Comparison of ENCODE assay signal across 12 cellular contexts in the genomic region with DNA sequence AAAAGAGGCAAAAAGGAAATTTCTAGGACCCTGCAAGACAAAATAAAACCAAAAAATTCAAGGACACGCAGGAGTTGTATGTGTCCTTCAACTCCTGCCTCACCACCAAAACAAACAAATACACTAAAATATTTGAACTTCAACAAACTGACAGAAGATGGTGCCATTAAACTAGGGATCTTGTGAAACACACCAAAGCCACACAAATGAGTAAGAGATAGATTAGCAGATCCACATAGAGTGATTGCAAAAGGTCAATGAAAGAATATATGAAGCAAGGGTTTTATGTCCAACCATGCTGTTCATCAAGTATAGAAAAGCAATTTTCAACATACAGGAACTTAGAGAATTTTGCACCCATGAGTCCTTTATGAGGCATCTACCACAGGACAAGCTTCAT. TPM values are rescaled to one million over a fixed set of nuclear protein-coding genes. Genes with fewer than 3 reads are reported as not detected.
DNase-seq lines count a peak whose midpoint lies in the region; ATAC-seq and TF ChIP-seq lines count a peak whose summit lies in the region.
"Had no signal": no experiment of that assay in that cellular context is flagged by ENCODE, and none has a peak within 500 bp of the region (broad histone marks: within the 10 kb centered on the region; RNA-seq: fewer than 3 reads in every experiment).

No MANE protein-coding gene starts in this region.

- H3K36me3 ChIP-seq in breast epithelium = no peaks in the 10 kb centered on the region
- H3K36me3 ChIP-seq: ascending aorta had no signal

- DNase-seq in MCF 10A (ENCODE audit: unreplicated experiment) (peak; percentile 41), breast epithelium (ENCODE audit: low spot score in 2 of 2) (no peak), OCI-M1 (lab: John Stamatoyannopoulos, UW) (peak; percentile 25), fibroblast of peridontal ligament (ENCODE audit: extremely low read depth) (peak; percentile 63), type B pancreatic cell (ENCODE audit: extremely low spot score, unreplicated experiment) (no peak), iPS-NIHi11 (ENCODE audit: low spot score) (no peak)
- DNase-seq in activated T-cell treated with anti-CD3 and anti-CD28 coated beads, Interleukin-2, amount 50 U/mL, for 72 hours = no peak
- DNase-seq: NCI-H1930; stimulated activated naive CD8-positive, alpha-beta T cell treated with anti-CD3 and anti-CD28 coated beads, Interleukin-15, amount 100 ng/mL, for 72 hours had no signal

- H3K27me3 Mint-ChIP-seq in MCF 10A (ENCODE audit: insufficient read depth, unreplicated experiment) (peaks cover 31% of the 10 kb centered on the region), type B pancreatic cell (no peaks in the 10 kb centered on the region)
- no peaks in the 10 kb centered on the region for H3K27me3 Mint-ChIP-seq in activated T-cell treated with anti-CD3 and anti-CD28 coated beads, Interleukin-2, amount 50 U/mL, for 72 hours (ENCODE audit: low read depth)
- H3K27me3 Mint-ChIP-seq: stimulated activated naive CD8-positive, alpha-beta T cell treated with anti-CD3 and anti-CD28 coated beads, Interleukin-15, amount 100 ng/mL, for 72 hours had no signal

- ATAC-seq in activated T-cell treated with anti-CD3 and anti-CD28 coated beads, Interleukin-2, amount 50 U/mL, for 72 hours (replicated peaks in 1 of 2) = no peak
- ATAC-seq in GM21528 (IDR thresholded peaks at IDR 0.05; ENCODE audit: low FRiP score, unreplicated experiment) = no peak
- ATAC-seq: stimulated activated naive CD8-positive, alpha-beta T cell treated with anti-CD3 and anti-CD28 coated beads, Interleukin-15, amount 100 ng/mL, for 72 hours had no signal

- H3K36me3 Mint-ChIP-seq in MCF 10A (ENCODE audit: insufficient read depth, unreplicated experiment) (peaks cover 6% of the 10 kb centered on the region), type B pancreatic cell (peaks cover 3% of the 10 kb centered on the region)
- H3K36me3 Mint-ChIP-seq in activated T-cell treated with anti-CD3 and anti-CD28 coated beads, Interleukin-2, amount 50 U/mL, for 72 hours (ENCODE audit: insufficient read depth in 2 of 2) = peaks cover 0 to 1% of the 10 kb centered on the region in 2 donors

- BruUV-seq in MCF 10A (replicated peaks; lab: Mats Ljungman, UMichigan) = no TSS peak

- TF ChIP-seq CTCF in MCF 10A (IDR thresholded peaks at IDR 0.05; ENCODE audit: unreplicated experiment) (peak; percentile 12), breast epithelium (IDR thresholded peaks at IDR 0.05) (no peak), type B pancreatic cell (conservative IDR thresholded peaks at IDR 0.05) (peak; percentile 40)

- H3K9me3 Mint-ChIP-seq in MCF 10A (ENCODE audit: unreplicated experiment) = no peaks in the 10 kb centered on the region
- no peaks in the 10 kb centered on the region for H3K9me3 Mint-ChIP-seq in type B pancreatic cell
- no peaks in the 10 kb centered on the region for H3K9me3 Mint-ChIP-seq in activated T-cell treated with anti-CD3 and anti-CD28 coated beads, Interleukin-2, amount 50 U/mL, for 72 hours
- H3K9me3 Mint-ChIP-seq: stimulated activated naive CD8-positive, alpha-beta T cell treated with anti-CD3 and anti-CD28 coated beads, Interleukin-15, amount 100 ng/mL, for 72 hours had no signal

- H3K27ac Mint-ChIP-seq in MCF 10A (ENCODE audit: low read depth, unreplicated experiment) (no peak overlapping the region), type B pancreatic cell (no peak overlapping the region)
- H3K27ac Mint-ChIP-seq in activated T-cell treated with anti-CD3 and anti-CD28 coated beads, Interleukin-2, amount 50 U/mL, for 72 hours = no peak overlapping the region

- intact Hi-C loops in MCF 10A (cut with micrococcal nuclease) (loop anchor here (2.0 to 5.0 kb wide), 2 partner anchors 42 to 680 kb away; no protein-coding TSS in a partner anchor), breast epithelium (cut with DNase I; ENCODE audit: low total_unique reads) (no loop called here)

- H3K4me3 Mint-ChIP-seq in MCF 10A (ENCODE audit: unreplicated experiment) (no peak overlapping the region), type B pancreatic cell (no peak overlapping the region)
- no peak overlapping the region for H3K4me3 Mint-ChIP-seq in activated T-cell treated with anti-CD3 and anti-CD28 coated beads, Interleukin-2, amount 50 U/mL, for 72 hours
- H3K4me3 Mint-ChIP-seq: stimulated activated naive CD8-positive, alpha-beta T cell treated with anti-CD3 and anti-CD28 coated beads, Interleukin-15, amount 100 ng/mL, for 72 hours had no signal

- H3K4me1 Mint-ChIP-seq in MCF 10A (ENCODE audit: insufficient read depth, unreplicated experiment) (no peaks in the 10 kb centered on the region), type B pancreatic cell (ENCODE audit: unreplicated experiment) (no peaks in the 10 kb centered on the region)
- H3K4me1 Mint-ChIP-seq in activated T-cell treated with anti-CD3 and anti-CD28 coated beads, Interleukin-2, amount 50 U/mL, for 72 hours (ENCODE audit: low read depth) = no peaks in the 10 kb centered on the region
- H3K4me1 Mint-ChIP-seq: stimulated activated naive CD8-positive, alpha-beta T cell treated with anti-CD3 and anti-CD28 coated beads, Interleukin-15, amount 100 ng/mL, for 72 hours had no signal

- POLR2A ChIA-PET in MCF 10A (lab: Yijun Ruan, JAX) = interaction anchor here (1.2 kb wide), 1 partner anchor 9 kb away, joined by 3 read pairs; no protein-coding TSS in a partner anchor

- H3K27ac ChIP-seq in breast epithelium = no peak overlapping the region
- H3K27ac ChIP-seq: ascending aorta, C4-2B had no signal

- no peaks in the 10 kb centered on the region for H3K4me1 ChIP-seq in breast epithelium
- H3K4me1 ChIP-seq: ascending aorta had no signal

- CTCF ChIA-PET in MCF 10A (lab: Yijun Ruan, JAX) = interaction anchor here (0.6 to 1.7 kb wide), 9 partner anchors 20 to 1634 kb away, joined by 3 to 7 read pairs (median 3); no protein-coding TSS in a partner anchor

- H3K9me3 ChIP-seq in breast epithelium = no peaks in the 10 kb centered on the region
- H3K9me3 ChIP-seq: ascending aorta had no signal

- no peaks in the 10 kb centered on the region for H3K27me3 ChIP-seq in breast epithelium
- H3K27me3 ChIP-seq: ascending aorta had no signal

- TF ChIP-seq POLR2A in breast epithelium (IDR thresholded peaks at IDR 0.05) = no peak

- H3K4me3 ChIP-seq in breast epithelium = no peak overlapping the region
- H3K4me3 ChIP-seq: ascending aorta had no signal

RNA-seq across cellular contexts. Expression of a gene that starts 40.1 kb away (rescaled TPM):
- 13.9 and 14.1 TPM in 2 replicates for total RNA-seq in MCF 10A (2022)
- 10 to 100 TPM; 14.4 to 20.0 (median 16.0) TPM for total RNA-seq in breast epithelium
- 4.9 and 9.3 TPM in 2 replicates for total RNA-seq in type B pancreatic cell (ENCODE audit: low replicate concordance)
- total RNA-seq in activated T-cell treated with anti-CD3 and anti-CD28 coated beads, Interleukin-2, amount 50 U/mL, for 72 hours = 1 to 10 TPM; 3.2 to 4.9 TPM

Comparison
In these comparisons a context has a peak if more than half of its experiments do, and no peak if none do; other contexts are left out.
1. DNase-seq: peak in MCF 10A (single experiment), OCI-M1 (single experiment) and fibroblast of peridontal ligament (single experiment); none in breast epithelium (0 of 2), type B pancreatic cell (single experiment), activated T-cell treated with anti-CD3 and anti-CD28 coated beads, Interleukin-2, amount 50 U/mL, for 72 hours (0 of 2) and iPS-NIHi11 (single experiment).
2. CTCF ChIP-seq: peak in MCF 10A (single experiment) and type B pancreatic cell (single experiment); none in breast epithelium (0 of 3).